24 cellular contexts compared by ENCODE assay signal in genomic region chr11:109362059-109362458, GRCh38. TPM values are rescaled to one million over a fixed set of nuclear protein-coding genes. Genes with fewer than 3 reads are reported as not detected.
"Had no signal": no experiment of that assay in that cellular context is flagged by ENCODE, and none has a peak within 500 bp of the region (broad histone marks: within the 10 kb centered on the region; RNA-seq: fewer than 3 reads in every experiment).

No MANE protein-coding gene starts in this region.

- DNase-seq: activated CD4-positive, alpha-beta T cell treated with anti-CD3 and anti-CD28 coated beads for 48 hours; activated CD4-positive, CD25-positive, alpha-beta regulatory T cell; activated CD8-positive, alpha-beta T cell treated with anti-CD3 and anti-CD28 coated beads for 36 hours; activated naive CD4-positive, alpha-beta T cell; activated naive CD8-positive, alpha-beta T cell treated with anti-CD3 and anti-CD28 coated beads for 36 hours; activated T-cell treated with anti-CD3 and anti-CD28 coated beads, Interleukin-2, amount 50 U/mL, for 1 hour; amygdala; cerebellar nuclear complex; cortex of kidney; heart right ventricle; kidney glomerular epithelial cell; left ventricle myocardium inferior; mammary epithelial cell; midbrain; nucleus accumbens; posterior cingulate gyrus; stimulated activated CD4-positive, alpha-beta T cell treated with anti-CD3 and anti-CD28 coated beads, Interleukin-2, amount 100 ng/mL, for 48 hours; T-helper 9 cell; trophoblast cell had no signal

- H3K27ac ChIP-seq: heart right ventricle, left ventricle myocardium inferior, skin epidermis, vagina had no signal

- H3K9me3 ChIP-seq: vagina had no signal

- H3K4me3 ChIP-seq: heart right ventricle, left ventricle myocardium inferior, skin epidermis, vagina had no signal

- H3K27me3 ChIP-seq: heart right ventricle, vagina had no signal

- H3K4me1 ChIP-seq: heart right ventricle, left ventricle myocardium inferior, vagina had no signal

- ATAC-seq: activated CD8-positive, alpha-beta T cell treated with anti-CD3 and anti-CD28 coated beads for 36 hours; activated T-helper 17 cell treated with anti-CD3 and anti-CD28 coated beads, Interleukin-2, amount 50 U/mL, for 72 hours; heart right ventricle had no signal

- H3K36me3 ChIP-seq: heart right ventricle, left ventricle myocardium inferior, vagina had no signal

RNA-seq across cellular contexts. Expression of gene C11orf87, which starts 59.9 kb away (rescaled TPM):
- total RNA-seq: activated CD8-positive, alpha-beta T cell treated with anti-CD3 and anti-CD28 coated beads for 36 hours; activated naive CD8-positive, alpha-beta T cell treated with anti-CD3 and anti-CD28 coated beads for 36 hours; activated T-helper 17 cell treated with anti-CD3 and anti-CD28 coated beads, Interleukin-2, amount 50 U/mL, for 72 hours; mammary epithelial cell; renal cortical epithelial cell; vagina had no signal
- polyA plus RNA-seq: esophagus had no signal
